Comparison of ENCODE assay signal across 2 cellular contexts in genomic region chr12:11894890-11895289, GRCh38.
TF ChIP-seq lines count a peak whose summit lies in the region.

No MANE protein-coding gene starts in this region.

TF ChIP-seq in SK-N-SH, 30 proteins besides CTCF, POLR2A, EP300 and RAD21:
- TF ChIP-seq TEAD4 (IDR thresholded peaks at IDR 0.05; ENCODE audit: borderline replicate concordance, insufficient read depth) (no peak), MAX (IDR thresholded peaks at IDR 0.05; ENCODE audit: low read depth) (no peak), TAF1 (IDR thresholded peaks at IDR 0.05; ENCODE audit: borderline replicate concordance, low read depth, low read length) (no peak), MEF2A (IDR thresholded peaks at IDR 0.05; ENCODE audit: borderline replicate concordance, low read depth) (no peak), IRF3 (IDR thresholded peaks at IDR 0.05; ENCODE audit: low read depth, low read length) (no peak), POLR2AphosphoS5 (IDR thresholded peaks at IDR 0.05; ENCODE audit: low read depth, low read length) (no peak), ELF1 (IDR thresholded peaks at IDR 0.05) (no peak), RFX5 (IDR thresholded peaks at IDR 0.05; ENCODE audit: low read length) (no peak), YY1 (IDR thresholded peaks at IDR 0.05; ENCODE audit: low read depth) (no peak), SIN3A (IDR thresholded peaks at IDR 0.05; ENCODE audit: borderline replicate concordance, low read depth, low read length) (no peak), RXRA (IDR thresholded peaks at IDR 0.05; ENCODE audit: borderline replicate concordance, low read depth) (no peak), GATA2 (CRISPR knock-in tag; IDR thresholded peaks at IDR 0.05) (no peak), USF2 (IDR thresholded peaks at IDR 0.05; ENCODE audit: borderline replicate concordance, low read depth, low read length) (no peak), FOXJ3 (CRISPR knock-in tag; IDR thresholded peaks at IDR 0.05) (no peak)

TF ChIP-seq in HEK293T, 16 proteins besides CTCF, POLR2A, EP300 and RAD21:
- TF ChIP-seq FOXA1 (IDR thresholded peaks at IDR 0.05) (no peak), TARDBP (IDR thresholded peaks at IDR 0.05) (no peak), ELF4 (IDR thresholded peaks at IDR 0.05) (no peak), ZNF384 (IDR thresholded peaks at IDR 0.05) (no peak), SUZ12 (IDR thresholded peaks at IDR 0.05) (no peak), NFRKB (IDR thresholded peaks at IDR 0.05) (no peak)
